Comparison of ENCODE assay signal across 22 cellular contexts in genomic region chr4:87126056-87126455, GRCh38.
"Had no signal": no experiment of that assay in that cellular context is flagged by ENCODE, and none has a peak within 500 bp of the region (broad histone marks: within the 10 kb centered on the region; RNA-seq: fewer than 3 reads in every experiment).

No MANE protein-coding gene starts in this region.

- H3K9me3 ChIP-seq: colonic mucosa, gastroesophageal sphincter, heart left ventricle, mucosa of descending colon, neutrophil, pancreas, suprapubic skin had no signal

- H2AFZ ChIP-seq: hepatocyte had no signal

- H3K27ac ChIP-seq: colonic mucosa, epithelial cell of prostate, foreskin keratinocyte, gastroesophageal sphincter, heart left ventricle, hepatocyte, neutrophil, pancreas, suprapubic skin had no signal

- FAIRE-seq: kidney, pancreas had no signal

- H3K4me2 ChIP-seq: hepatocyte, smooth muscle cell had no signal

- H3K27me3 ChIP-seq: colonic mucosa, foreskin keratinocyte, gastroesophageal sphincter, heart left ventricle, hepatocyte, neutrophil, pancreas, suprapubic skin had no signal

- ATAC-seq: esophagus mucosa; foreskin keratinocyte; gastroesophageal sphincter; heart left ventricle; mucosa of descending colon; natural killer cell treated with Interleukin-12 subunit alpha and Interleukin-12 subunit beta and Interleukin-15 and Interleukin-18, amount 100 ng/mL, for 72 hours; pancreas; sciatic nerve; stimulated activated memory B cell treated with anti-CD40 and anti-IgM and Interleukin-4, amounts not matched to agents 10 μg/mL and 1 μg/mL and 100 μg/mL, for 72 hours had no signal

- H3K4me1 ChIP-seq: colonic mucosa had no signal

- H3K4me3 ChIP-seq: colonic mucosa, gastroesophageal sphincter, heart left ventricle, hepatocyte, lung, mucosa of descending colon, pancreas, smooth muscle cell, suprapubic skin had no signal

- DNase-seq: colonic mucosa; effector CD8-positive, alpha-beta T cell; endodermal cell; foreskin keratinocyte; heart left ventricle; kidney; mucosa of descending colon; naive B cell; stimulated activated CD4-positive, alpha-beta T cell treated with anti-CD3 and anti-CD28 coated beads, Interleukin-2, amount 100 ng/mL, for 24 hours; stimulated activated CD4-positive, alpha-beta T cell treated with anti-CD3 and anti-CD28 coated beads, Interleukin-4, amount 100 ng/mL, for 24 hours had no signal
